13 cellular contexts compared by ENCODE assay signal in genomic region chr1:6273380-6273891, GRCh38. TPM values are rescaled to one million over a fixed set of nuclear protein-coding genes. Genes with fewer than 3 reads are reported as not detected.
DNase-seq lines count a peak whose midpoint lies in the region; ATAC-seq and TF ChIP-seq lines count a peak whose summit lies in the region.
"Had no signal": no experiment of that assay in that cellular context is flagged by ENCODE, and none has a peak within 500 bp of the region (broad histone marks: within the 10 kb centered on the region; RNA-seq: fewer than 3 reads in every experiment).

No MANE protein-coding gene starts in this region.

- H3K27me3 ChIP-seq in H7 (ENCODE audit: control insufficient read depth, insufficient read depth, low read length): no peaks in the 10 kb centered on the region
- no peaks in the 10 kb centered on the region for H3K27me3 ChIP-seq in sigmoid colon
- H3K27me3 ChIP-seq: SJCRH30 had no signal

- POLR2A ChIA-PET in WTC11 (lab: Charles Lee): no interaction called here

- no peaks in the 10 kb centered on the region for H3K9me3 ChIP-seq in sigmoid colon
- H3K9me3 ChIP-seq: SJCRH30 had no signal

- H3K36me3 Mint-ChIP-seq in WTC11: no peaks in the 10 kb centered on the region
- peaks cover 2% of the 10 kb centered on the region for H3K36me3 Mint-ChIP-seq in activated CD4-positive, alpha-beta T cell treated with anti-CD3 and anti-CD28 coated beads, Interleukin-2, amount 10 ng/mL, durations not matched to agents 24 days and 14 days (ENCODE audit: low read depth)
- H3K36me3 Mint-ChIP-seq in activated CD8-positive, alpha-beta memory T cell treated with anti-CD3 and anti-CD28 coated beads, Interleukin-2, amount 10 ng/mL, durations not matched to agents 7 days and 5 days: no peaks in the 10 kb centered on the region

- no peaks in the 10 kb centered on the region; the same call in 1 of the 2 replicates for H3K36me3 ChIP-seq in H7 (replicated peaks; ENCODE audit: control insufficient read depth, insufficient read depth, low read length)
- no peaks in the 10 kb centered on the region for H3K36me3 ChIP-seq in sigmoid colon
- H3K36me3 ChIP-seq: SJCRH30 had no signal

- no peaks in the 10 kb centered on the region for H3K27me3 Mint-ChIP-seq in WTC11 (ENCODE audit: low read depth)
- no peaks in the 10 kb centered on the region for H3K27me3 Mint-ChIP-seq in activated CD4-positive, alpha-beta T cell treated with anti-CD3 and anti-CD28 coated beads, Interleukin-2, amount 10 ng/mL, durations not matched to agents 24 days and 14 days
- H3K27me3 Mint-ChIP-seq in activated CD8-positive, alpha-beta memory T cell treated with anti-CD3 and anti-CD28 coated beads, Interleukin-2, amount 10 ng/mL, durations not matched to agents 7 days and 5 days: no peaks in the 10 kb centered on the region

- CTCF ChIA-PET in WTC11 (lab: Charles Lee): interaction anchor here (0.6 to 1.7 kb wide), 12 partner anchors 13 to 330 kb away, joined by 3 to 11 read pairs (median 4); partner anchors contain the start of gene KLHL21
- CTCF ChIA-PET in activated CD8-positive, alpha-beta memory T cell treated with anti-CD3 and anti-CD28 coated beads, Interleukin-2, amount 10 ng/mL, durations not matched to agents 7 days and 5 days (lab: Charles Lee): interaction anchor here (1.9 kb wide), 1 partner anchor 149 kb away, joined by 6 read pairs; no protein-coding TSS in a partner anchor

- no peak for TF ChIP-seq POLR2A in sigmoid colon (IDR thresholded peaks at IDR 0.05)

- H3K27ac ChIP-seq in sigmoid colon: peak overlapping the region in 3 of 4 donors; percentile 7 to 55 (median 15)
- H3K27ac ChIP-seq: SJCRH30 had no signal

- H3K4me1 ChIP-seq in sigmoid colon: peaks cover 0 to 50% (median 34%) of the 10 kb centered on the region in 4 donors

- no peaks in the 10 kb centered on the region for H3K9me3 Mint-ChIP-seq in WTC11
- H3K9me3 Mint-ChIP-seq in activated CD4-positive, alpha-beta T cell treated with anti-CD3 and anti-CD28 coated beads, Interleukin-2, amount 10 ng/mL, durations not matched to agents 24 days and 14 days: no peaks in the 10 kb centered on the region
- H3K9me3 Mint-ChIP-seq in activated CD8-positive, alpha-beta memory T cell treated with anti-CD3 and anti-CD28 coated beads, Interleukin-2, amount 10 ng/mL, durations not matched to agents 7 days and 5 days (ENCODE audit: low read depth): no peaks in the 10 kb centered on the region

- peak; percentile 88 for DNase-seq in H7
- DNase-seq in WTC11 (ENCODE audit: low spot score): no peak
- peak; percentile 57 to 94 (median 80) for DNase-seq in head of caudate nucleus
- DNase-seq in sigmoid colon: no peak
- no peak for DNase-seq in NCI-H1092 (lab: John Stamatoyannopoulos, UW)
- DNase-seq in left cardiac atrium: no peak
- DNase-seq in activated CD4-positive, alpha-beta T cell treated with anti-CD3 and anti-CD28 coated beads, Interleukin-2, amount 10 ng/mL, durations not matched to agents 24 days and 14 days: no peak
- DNase-seq in activated CD8-positive, alpha-beta memory T cell treated with anti-CD3 and anti-CD28 coated beads, Interleukin-2, amount 10 ng/mL, durations not matched to agents 7 days and 5 days: no peak
- DNase-seq: KG1; stimulated activated naive CD4-positive, alpha-beta T cell had no signal

- peak overlapping the region; percentile 74 for H3K27ac Mint-ChIP-seq in WTC11
- H3K27ac Mint-ChIP-seq in activated CD4-positive, alpha-beta T cell treated with anti-CD3 and anti-CD28 coated beads, Interleukin-2, amount 10 ng/mL, durations not matched to agents 24 days and 14 days: no peak overlapping the region
- H3K27ac Mint-ChIP-seq in activated CD8-positive, alpha-beta memory T cell treated with anti-CD3 and anti-CD28 coated beads, Interleukin-2, amount 10 ng/mL, durations not matched to agents 7 days and 5 days: no peak overlapping the region

- no peak overlapping the region for H3K4me3 Mint-ChIP-seq in WTC11
- H3K4me3 Mint-ChIP-seq in activated CD4-positive, alpha-beta T cell treated with anti-CD3 and anti-CD28 coated beads, Interleukin-2, amount 10 ng/mL, durations not matched to agents 24 days and 14 days: no peak overlapping the region
- no peak overlapping the region for H3K4me3 Mint-ChIP-seq in activated CD8-positive, alpha-beta memory T cell treated with anti-CD3 and anti-CD28 coated beads, Interleukin-2, amount 10 ng/mL, durations not matched to agents 7 days and 5 days

- intact Hi-C loops in head of caudate nucleus (cut with DNase I) (no loop called here), sigmoid colon (cut with DNase I) (no loop called here), left cardiac atrium (cut with DNase I) (no loop called here)
- intact Hi-C loops in activated CD4-positive, alpha-beta T cell treated with anti-CD3 and anti-CD28 coated beads, Interleukin-2, amount 10 ng/mL, durations not matched to agents 24 days and 14 days (cut with micrococcal nuclease): no loop called here

- H3K4me3 ChIP-seq in H7 (ENCODE audit: insufficient read depth, low read depth, low read length): no peak overlapping the region
- H3K4me3 ChIP-seq in sigmoid colon: no peak overlapping the region
- H3K4me3 ChIP-seq: SJCRH30 had no signal

- no peak for TF ChIP-seq CTCF in WTC11 (IDR thresholded peaks at IDR 0.05)
- no peak for TF ChIP-seq CTCF in sigmoid colon (IDR thresholded peaks at IDR 0.05)

- 56 to 83% methylated on average over 19 of the region's 19 CpGs for WGBS in sigmoid colon, 2 donors

- no peak for TF ChIP-seq EP300 in sigmoid colon (IDR thresholded peaks at IDR 0.05)

- H3K4me1 Mint-ChIP-seq in WTC11: peaks cover 26% of the 10 kb centered on the region
- no peaks in the 10 kb centered on the region for H3K4me1 Mint-ChIP-seq in activated CD4-positive, alpha-beta T cell treated with anti-CD3 and anti-CD28 coated beads, Interleukin-2, amount 10 ng/mL, durations not matched to agents 24 days and 14 days
- no peaks in the 10 kb centered on the region for H3K4me1 Mint-ChIP-seq in activated CD8-positive, alpha-beta memory T cell treated with anti-CD3 and anti-CD28 coated beads, Interleukin-2, amount 10 ng/mL, durations not matched to agents 7 days and 5 days

- ATAC-seq in WTC11: peak; percentile 11; the same call in 1 of the 2 replicates
- ATAC-seq in left cardiac atrium: no peak
- ATAC-seq in activated CD8-positive, alpha-beta memory T cell treated with anti-CD3 and anti-CD28 coated beads, Interleukin-2, amount 10 ng/mL, durations not matched to agents 7 days and 5 days: no peak

TF ChIP-seq in WTC11, 78 proteins besides CTCF, POLR2A, EP300 and RAD21 (continues in another document):
- no peak for TF ChIP-seq ZNF512 (CRISPR knock-in tag; IDR thresholded peaks at IDR 0.05; ENCODE audit: borderline replicate concordance)

RNA-seq across cellular contexts. Expression of gene GPR153, which starts 12.5 kb away (rescaled TPM):
- total RNA-seq in H7 (2014; rRNA removed; shearing (Covaris generic)): 15.6 and 25.2 TPM in 2 replicates
- total RNA-seq in WTC11 (2021) (13.4 to 14.8 TPM (median 14.6 TPM) in 3 replicates), sigmoid colon (10 to 100 TPM in 1 of 4 donors, 1 to 10 TPM in 3; 3.7 to 11.4 (median 4.7) TPM), left cardiac atrium (10 to 100 TPM in 1 of 2 donors, 1 to 10 TPM in 1; 9.7 to 10.5 TPM)
- polyA plus RNA-seq in sigmoid colon: 10 to 100 TPM; 10.8 to 32.4 (median 22.9) TPM
- 1.3 and 1.7 TPM in 2 replicates for total RNA-seq in activated CD4-positive, alpha-beta T cell treated with anti-CD3 and anti-CD28 coated beads, Interleukin-2, amount 10 ng/mL, durations not matched to agents 24 days and 14 days
- 1 to 10 TPM; 1.1 to 1.2 TPM for total RNA-seq in activated CD8-positive, alpha-beta memory T cell treated with anti-CD3 and anti-CD28 coated beads, Interleukin-2, amount 10 ng/mL, durations not matched to agents 7 days and 5 days

RNA-seq across cellular contexts. Expression of gene HES3, which starts 29.5 kb away (rescaled TPM):
- total RNA-seq in H7 (2014; rRNA removed; shearing (Covaris generic)): 28.2 and 38.8 TPM in 2 replicates
- total RNA-seq in WTC11 (2021) (74.7 to 78.7 TPM (median 78.3 TPM) in 3 replicates), sigmoid colon (not detected), left cardiac atrium (not detected)
- not detected for polyA plus RNA-seq in sigmoid colon
- total RNA-seq in activated CD4-positive, alpha-beta T cell treated with anti-CD3 and anti-CD28 coated beads, Interleukin-2, amount 10 ng/mL, durations not matched to agents 24 days and 14 days: not detected in 2 replicates
- not detected for total RNA-seq in activated CD8-positive, alpha-beta memory T cell treated with anti-CD3 and anti-CD28 coated beads, Interleukin-2, amount 10 ng/mL, durations not matched to agents 7 days and 5 days
- total RNA-seq: endothelial cell of umbilical vein, pulmonary artery endothelial cell, SJCRH30 had no signal
- polyA plus RNA-seq: endothelial cell of umbilical vein had no signal

RNA-seq across cellular contexts. Expression of gene ICMT, which starts 37.7 kb away (rescaled TPM):
- 195 and 196 TPM in 2 replicates for total RNA-seq in H7 (2014; rRNA removed; shearing (Covaris generic))
- total RNA-seq in WTC11 (2021) (105 to 113 TPM (median 107 TPM) in 3 replicates), sigmoid colon (10 to 100 TPM; 39.2 to 64.9 (median 55.6) TPM), left cardiac atrium (10 to 100 TPM; 56.9 to 61.1 TPM)
- 10 to 100 TPM; 19.2 to 34.1 (median 20.3) TPM for polyA plus RNA-seq in sigmoid colon
- 67.6 and 69.4 TPM in 2 replicates for total RNA-seq in activated CD4-positive, alpha-beta T cell treated with anti-CD3 and anti-CD28 coated beads, Interleukin-2, amount 10 ng/mL, durations not matched to agents 24 days and 14 days
- 10 to 100 TPM; 59.1 to 72.8 TPM for total RNA-seq in activated CD8-positive, alpha-beta memory T cell treated with anti-CD3 and anti-CD28 coated beads, Interleukin-2, amount 10 ng/mL, durations not matched to agents 7 days and 5 days

Comparison
In these comparisons a context has a peak if more than half of its experiments do, and no peak if none do; other contexts are left out.
1. DNase-seq: peak in H7 (single experiment) and head of caudate nucleus (42 of 42); none in WTC11 (single experiment), sigmoid colon (single experiment), NCI-H1092 (single experiment), left cardiac atrium (single experiment), activated CD4-positive, alpha-beta T cell treated with anti-CD3 and anti-CD28 coated beads, Interleukin-2, amount 10 ng/mL, durations not matched to agents 24 days and 14 days (single experiment) and activated CD8-positive, alpha-beta memory T cell treated with anti-CD3 and anti-CD28 coated beads, Interleukin-2, amount 10 ng/mL, durations not matched to agents 7 days and 5 days (single experiment).
2. RNA of gene HES3, which starts 29.5 kb away (total RNA-seq): 74.7 to 78.7 TPM in WTC11 and 28.2 to 38.8 TPM in H7; not detected in sigmoid colon, not detected in left cardiac atrium, not detected in activated CD4-positive, alpha-beta T cell treated with anti-CD3 and anti-CD28 coated beads, Interleukin-2, amount 10 ng/mL, durations not matched to agents 24 days and 14 days and not detected in activated CD8-positive, alpha-beta memory T cell treated with anti-CD3 and anti-CD28 coated beads, Interleukin-2, amount 10 ng/mL, durations not matched to agents 7 days and 5 days; every median in the first group is over 10 times any median in the second.